In genomic region chr5:114152656-114153360, GRCh38 we compare ENCODE assay signal across 23 cellular contexts.
"Had no signal": no experiment of that assay in that cellular context is flagged by ENCODE, and none has a peak within 500 bp of the region (broad histone marks: within the 10 kb centered on the region; RNA-seq: fewer than 3 reads in every experiment).

No MANE protein-coding gene starts in this region.

- H3K4me2 ChIP-seq: hepatocyte had no signal

- H3K9me3 ChIP-seq: gastrocnemius medialis, tibial artery had no signal

- H3K27me3 ChIP-seq: esophagus squamous epithelium, gastrocnemius medialis, hepatocyte, suprapubic skin, tibial artery, upper lobe of right lung had no signal

- H2AFZ ChIP-seq: hepatocyte had no signal

- FAIRE-seq: TTC549 had no signal

- H3K4me3 ChIP-seq: esophagus squamous epithelium, gastrocnemius medialis, hepatocyte, suprapubic skin, tibial artery, upper lobe of right lung had no signal

- H3K4me1 ChIP-seq: esophagus squamous epithelium, gastrocnemius medialis, suprapubic skin, tibial artery, upper lobe of right lung had no signal

- H3K27ac ChIP-seq: esophagus squamous epithelium, gastrocnemius medialis, hepatocyte, suprapubic skin, tibial artery, upper lobe of right lung, WERI-Rb-1 had no signal

- DNase-seq: activated CD4-positive, alpha-beta memory T cell treated with anti-CD3 and anti-CD28 coated beads for 36 hours; activated CD4-positive, alpha-beta T cell treated with anti-CD3 and anti-CD28 coated beads for 48 hours; activated CD8-positive, alpha-beta memory T cell treated with anti-CD3 and anti-CD28 coated beads, Interleukin-2, amount 50 U/mL, for 4 hours; activated effector memory CD4-positive, alpha-beta T cell treated with anti-CD3 and anti-CD28 coated beads, Interleukin-2, amount 50 U/mL, for 16 hours; activated naive CD4-positive, alpha-beta T cell treated with anti-CD3 and anti-CD28 coated beads for 36 hours; activated naive CD8-positive, alpha-beta T cell treated with anti-CD3 and anti-CD28 coated beads, Interleukin-2, amount 10 ng/mL, durations not matched to agents 7 days and 5 days; activated T-cell treated with anti-CD3 and anti-CD28 coated beads, Interleukin-2, amount 50 U/mL, for 1 hour; amniotic stem cell; central memory CD4-positive, alpha-beta T cell; esophagus squamous epithelium; gastrocnemius medialis; glutamatergic neuron; islet precursor cell; mammary epithelial cell; retina; stimulated activated naive CD4-positive, alpha-beta T cell; tibial artery; upper lobe of right lung; WERI-Rb-1 had no signal

- ATAC-seq: activated CD4-positive, CD25-positive, alpha-beta regulatory T cell treated with anti-CD3 and anti-CD28 coated beads, Interleukin-2, amount 50 U/mL, for 24 hours; gastrocnemius medialis; upper lobe of right lung had no signal

- H3K79me2 ChIP-seq: hepatocyte had no signal

- H3K36me3 ChIP-seq: esophagus squamous epithelium, gastrocnemius medialis, suprapubic skin, tibial artery, upper lobe of right lung, WERI-Rb-1 had no signal
